23 cellular contexts compared by ENCODE assay signal in genomic region chr12:96880220-96880619, GRCh38.
"Had no signal": no experiment of that assay in that cellular context is flagged by ENCODE, and none has a peak within 500 bp of the region (broad histone marks: within the 10 kb centered on the region; RNA-seq: fewer than 3 reads in every experiment).

No MANE protein-coding gene starts in this region.

- H3K4me3 Mint-ChIP-seq: activated CD8-positive, alpha-beta memory T cell treated with anti-CD3 and anti-CD28 coated beads, Interleukin-2, amount 10 ng/mL, durations not matched to agents 7 days and 5 days; activated naive CD8-positive, alpha-beta T cell treated with anti-CD3 and anti-CD28 coated beads, Interleukin-2, amount 50 U/mL, for 24 hours; activated T-cell treated with anti-CD3 and anti-CD28 coated beads, Interleukin-2, amount 50 U/mL, for 24 hours; WTC11 had no signal

- H3K9me3 Mint-ChIP-seq: activated naive CD4-positive, alpha-beta T cell treated with anti-CD3 and anti-CD28 coated beads, Interleukin-2, amount 50 U/mL, for 72 hours; activated naive CD8-positive, alpha-beta T cell treated with anti-CD3 and anti-CD28 coated beads, Interleukin-2, amount 50 U/mL, for 24 hours; activated T-cell treated with anti-CD3 and anti-CD28 coated beads, Interleukin-2, amount 50 U/mL, for 24 hours had no signal

- H3K9me3 ChIP-seq: SK-N-SH had no signal

- H3K4me1 Mint-ChIP-seq: activated CD8-positive, alpha-beta memory T cell treated with anti-CD3 and anti-CD28 coated beads, Interleukin-2, amount 10 ng/mL, durations not matched to agents 7 days and 5 days; activated naive CD8-positive, alpha-beta T cell treated with anti-CD3 and anti-CD28 coated beads, Interleukin-2, amount 50 U/mL, for 24 hours; WTC11 had no signal

- H3K36me3 Mint-ChIP-seq: activated CD8-positive, alpha-beta memory T cell treated with anti-CD3 and anti-CD28 coated beads, Interleukin-2, amount 10 ng/mL, durations not matched to agents 7 days and 5 days; activated naive CD4-positive, alpha-beta T cell treated with anti-CD3 and anti-CD28 coated beads, Interleukin-2, amount 50 U/mL, for 72 hours; WTC11 had no signal

- DNase-seq: activated CD4-positive, alpha-beta T cell treated with anti-CD3 and anti-CD28 coated beads for 48 hours; activated CD4-positive, alpha-beta T cell treated with anti-CD3 and anti-CD28 coated beads, Interleukin-2, amount 50 U/mL, for 48 hours; activated CD4-positive, CD25-positive, alpha-beta regulatory T cell treated with anti-CD3 and anti-CD28 coated beads, Interleukin-2, amount 50 U/mL, for 72 hours; activated CD8-positive, alpha-beta memory T cell treated with anti-CD3 and anti-CD28 coated beads, Interleukin-2, amount 10 ng/mL, durations not matched to agents 7 days and 5 days; activated effector memory CD4-positive, alpha-beta T cell treated with anti-CD3 and anti-CD28 coated beads, Interleukin-2, amount 50 U/mL, for 16 hours; activated naive CD4-positive, alpha-beta T cell treated with Interleukin-2 at 50 U/mL for 16 hours; activated naive CD8-positive, alpha-beta T cell treated with anti-CD3 and anti-CD28 coated beads, Interleukin-2, amount 50 U/mL, for 24 hours; activated T-cell treated with anti-CD3 and anti-CD28 coated beads, Interleukin-2, amount 50 U/mL, for 24 hours; amygdala; KBM-7; NCI-H1092; NCI-H1417; NCI-H1694; NCI-H2029; NCI-H345; NCI-H510A; NCI-H526 treated with DMSO at 0.1 percent for 48 hours; NCI-H82; RPMI8226; SK-N-SH; T-helper 1 cell had no signal

- H3K27ac Mint-ChIP-seq: activated CD8-positive, alpha-beta memory T cell treated with anti-CD3 and anti-CD28 coated beads, Interleukin-2, amount 10 ng/mL, durations not matched to agents 7 days and 5 days; activated naive CD4-positive, alpha-beta T cell treated with anti-CD3 and anti-CD28 coated beads, Interleukin-2, amount 50 U/mL, for 72 hours; activated naive CD8-positive, alpha-beta T cell treated with anti-CD3 and anti-CD28 coated beads, Interleukin-2, amount 50 U/mL, for 24 hours; activated T-cell treated with anti-CD3 and anti-CD28 coated beads, Interleukin-2, amount 50 U/mL, for 24 hours; WTC11 had no signal
